ENCODE assay signal across 11 cellular contexts in genomic region chr1:244778356-244778755, GRCh38. TPM values are rescaled to one million over a fixed set of nuclear protein-coding genes. Genes with fewer than 3 reads are reported as not detected.
A peak's percentile ranks its signal among the peaks of the same experiment; 100 is the strongest.
DNase-seq lines count a peak whose midpoint lies in the region; ATAC-seq and TF ChIP-seq lines count a peak whose summit lies in the region.
"Had no signal": no experiment of that assay in that cellular context is flagged by ENCODE, and none has a peak within 500 bp of the region (broad histone marks: within the 10 kb centered on the region; RNA-seq: fewer than 3 reads in every experiment).

No MANE protein-coding gene starts in this region.

- H3K27ac Mint-ChIP-seq in nephron: peak overlapping the region; percentile 27 to 85 (median 55)
- H3K27ac Mint-ChIP-seq: activated naive CD4-positive, alpha-beta T cell treated with anti-CD3 and anti-CD28 coated beads for 36 hours had no signal

- no peaks in the 10 kb centered on the region for H3K36me3 Mint-ChIP-seq in nephron (ENCODE audit: low read depth)

- H3K4me1 Mint-ChIP-seq in nephron: peaks cover 20% of the 10 kb centered on the region

- peaks cover 2% of the 10 kb centered on the region for H3K9me3 Mint-ChIP-seq in nephron
- H3K9me3 Mint-ChIP-seq: activated naive CD4-positive, alpha-beta T cell treated with anti-CD3 and anti-CD28 coated beads for 36 hours had no signal

- intact Hi-C loops in left colon (cut with DNase I, micrococcal nuclease): no loop called here

- ATAC-seq in left colon: no peak
- no peak for ATAC-seq in HG02610 (IDR thresholded peaks at IDR 0.05; ENCODE audit: unreplicated experiment)
- ATAC-seq: gastrocnemius medialis had no signal

- no peak overlapping the region for H3K4me3 Mint-ChIP-seq in nephron
- H3K4me3 Mint-ChIP-seq: activated naive CD4-positive, alpha-beta T cell treated with anti-CD3 and anti-CD28 coated beads for 36 hours had no signal

- TF ChIP-seq CTCF in nephron (IDR thresholded peaks at IDR 0.05; ENCODE audit: unreplicated experiment in 3 of 3): no peak

- DNase-seq in ELR (ENCODE audit: low read depth) (peak; percentile 90), NOMO-1 (lab: John Stamatoyannopoulos, UW; ENCODE audit: unreplicated experiment in 2 of 2) (peak; percentile 3 to 60), caudate nucleus (lab: John Stamatoyannopoulos, UW) (peak in 4 of 61 donors; percentile 10 to 80 (median 45)), COR-L47 (lab: John Stamatoyannopoulos, UW) (no peak), left colon (no peak)
- no peak for DNase-seq in activated CD4-positive, alpha-beta T cell treated with anti-CD3 and anti-CD28 coated beads, Interleukin-2, amount 50 U/mL, for 1 hour
- DNase-seq: activated naive CD4-positive, alpha-beta T cell treated with anti-CD3 and anti-CD28 coated beads for 36 hours; gastrocnemius medialis; NCI-H748 treated with DMSO at 0.1 percent for 48 hours had no signal

- no peaks in the 10 kb centered on the region for H3K27me3 Mint-ChIP-seq in nephron (ENCODE audit: low read depth)

- peak overlapping the region; percentile 62 for H3K27ac ChIP-seq in caudate nucleus (ENCODE audit: low read depth, low read length)
- H3K27ac ChIP-seq: gastrocnemius medialis had no signal

RNA-seq across cellular contexts. Expression of gene COX20, which starts 57.1 kb away (rescaled TPM):
- total RNA-seq in left colon: 10 to 100 TPM; 21.8 to 30.5 TPM

Comparison
In these comparisons a context has a peak if more than half of its experiments do, and no peak if none do; other contexts are left out.
1. DNase-seq: peak in ELR (single experiment) and NOMO-1 (2 of 2); none in COR-L47 (single experiment), left colon (0 of 2) and activated CD4-positive, alpha-beta T cell treated with anti-CD3 and anti-CD28 coated beads, Interleukin-2, amount 50 U/mL, for 1 hour (single experiment).